In the genomic region with DNA sequence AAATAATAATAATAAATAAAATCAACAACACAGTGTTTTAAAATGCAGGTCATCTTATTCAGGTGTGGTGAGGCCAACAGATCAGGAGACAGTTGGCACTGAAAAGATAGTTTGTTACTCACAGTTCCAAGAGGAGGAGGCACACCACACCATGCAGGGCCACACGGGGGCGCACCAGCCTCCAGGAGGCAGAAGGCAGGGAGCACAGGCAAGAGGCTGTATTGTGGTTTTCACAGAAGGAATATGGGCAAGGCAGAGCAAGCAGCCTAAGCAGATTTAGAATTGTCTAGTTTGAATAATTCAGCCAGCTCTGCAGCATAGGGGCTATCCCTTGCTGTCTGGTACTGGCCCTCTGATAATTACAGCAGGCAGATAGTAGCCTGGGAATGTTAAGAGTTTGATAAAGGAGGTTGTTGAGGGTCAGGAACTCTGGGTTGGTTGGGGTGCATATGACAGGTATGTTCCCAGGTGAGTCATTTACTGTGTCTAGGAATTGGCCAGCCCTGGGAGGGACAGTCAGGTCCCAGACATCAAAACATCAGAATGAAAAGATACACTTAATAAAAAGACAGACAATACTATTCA, we compare ENCODE assay signal across 9 cellular contexts. TPM values are rescaled to one million over a fixed set of nuclear protein-coding genes. Genes with fewer than 3 reads are reported as not detected.
A peak's percentile ranks its signal among the peaks of the same experiment; 100 is the strongest.
DNase-seq lines count a peak whose midpoint lies in the region; ATAC-seq, FAIRE-seq and TF ChIP-seq lines count a peak whose summit lies in the region.
"Had no signal": no experiment of that assay in that cellular context is flagged by ENCODE, and none has a peak within 500 bp of the region (broad histone marks: within the 10 kb centered on the region; RNA-seq: fewer than 3 reads in every experiment).

No MANE protein-coding gene starts in this region.

- peak overlapping the region; percentile 13 for H3K27ac Mint-ChIP-seq in endothelial cell (ENCODE audit: unreplicated experiment)
- H3K27ac Mint-ChIP-seq in CD8-positive, alpha-beta T cell, result no peak overlapping the region

- H2AFZ ChIP-seq in DND-41 (ENCODE audit: low read depth, low read length), result no peak overlapping the region

- CTCF ChIA-PET in CD8-positive, alpha-beta T cell (lab: Charles Lee), result no interaction called here

- H3K79me2 ChIP-seq in DND-41 (ENCODE audit: insufficient read depth, low read length), result no peaks in the 10 kb centered on the region

- H4K20me1 ChIP-seq in DND-41 (ENCODE audit: insufficient read depth, low read length), result no peaks in the 10 kb centered on the region

- H3K4me3 ChIP-seq in DND-41 (ENCODE audit: low read depth in 1 of 2, low read length in 2 of 2) (no peak overlapping the region), SJSA1 (no peak overlapping the region), small intestine (ENCODE audit: low read depth in 1 of 2, low read length in 2 of 2) (no peak overlapping the region)
- H3K4me3 ChIP-seq in CD8-positive, alpha-beta T cell (ENCODE audit: low read depth, low read length), result no peak overlapping the region

- peak; percentile 61 for TF ChIP-seq CTCF in DND-41 (IDR thresholded peaks at IDR 0.05; ENCODE audit: borderline replicate concordance, extremely low read depth, low read length, poor library complexity, severe bottlenecking)
- TF ChIP-seq CTCF in endothelial cell (IDR thresholded peaks at IDR 0.05; ENCODE audit: unreplicated experiment), result no peak
- no peak for TF ChIP-seq CTCF in CD8-positive, alpha-beta T cell (IDR thresholded peaks at IDR 0.05)

- peaks cover 43% of the 10 kb centered on the region for H3K4me1 Mint-ChIP-seq in endothelial cell (ENCODE audit: unreplicated experiment)
- no peaks in the 10 kb centered on the region for H3K4me1 Mint-ChIP-seq in CD8-positive, alpha-beta T cell (ENCODE audit: low read depth)

- FAIRE-seq in small intestine (lab: Jason Lieb, UNC), result no peak

- H3K9me3 ChIP-seq in DND-41 (ENCODE audit: insufficient read depth, low read length, severe bottlenecking), result no peaks in the 10 kb centered on the region
- H3K9me3 ChIP-seq in SJSA1 (replicated peaks), result no peaks in the 10 kb centered on the region
- no peaks in the 10 kb centered on the region for H3K9me3 ChIP-seq in small intestine (ENCODE audit: control insufficient read depth, low read depth)
- H3K9me3 ChIP-seq in CD8-positive, alpha-beta T cell (ENCODE audit: low read length), result no peaks in the 10 kb centered on the region

- H3K36me3 Mint-ChIP-seq in endothelial cell (ENCODE audit: low read depth, unreplicated experiment), result no peaks in the 10 kb centered on the region
- H3K36me3 Mint-ChIP-seq in CD8-positive, alpha-beta T cell, result no peaks in the 10 kb centered on the region

- DNase-seq in DND-41 (peak; percentile 43), HK-2 (ENCODE audit: unreplicated experiment) (peak; percentile 44), SJSA1 (ENCODE audit: low read depth in 1 of 2, low spot score in 2 of 2) (peak; percentile 23 to 56), endothelial cell (ENCODE audit: low spot score) (peak; percentile 48), small intestine (peak; percentile 46)
- DNase-seq in CD8-positive, alpha-beta T cell, result no peak

- 43 to 51% (median 49%) methylated on average over 2 of the region's 2 CpGs for WGBS in small intestine, 3 donors

- no peak overlapping the region for H3K4me3 Mint-ChIP-seq in endothelial cell (ENCODE audit: unreplicated experiment)
- no peak overlapping the region for H3K4me3 Mint-ChIP-seq in CD8-positive, alpha-beta T cell

- H3K27me3 ChIP-seq in DND-41 (ENCODE audit: insufficient read depth, low read length, poor library complexity) (peaks cover 18% of the 10 kb centered on the region), SJSA1 (replicated peaks) (0 out of 2 replicates have a peak, but pooled peaks cover 3% of the 10 kb centered on the region), small intestine (ENCODE audit: control insufficient read depth in 2 of 2, insufficient read depth in 2 of 2, low read length in 2 of 2) (no peaks in the 10 kb centered on the region)
- H3K27me3 ChIP-seq in CD8-positive, alpha-beta T cell (ENCODE audit: insufficient read depth, low read length), result no peaks in the 10 kb centered on the region

- H3K27me3 Mint-ChIP-seq in endothelial cell (ENCODE audit: unreplicated experiment), result no peaks in the 10 kb centered on the region
- peaks cover 11% of the 10 kb centered on the region for H3K27me3 Mint-ChIP-seq in CD8-positive, alpha-beta T cell (ENCODE audit: low read depth)

- peak; percentile 64; the same call in 2 of the 3 replicates for ATAC-seq in DND-41 (ENCODE audit: insufficient read depth, low read depth)
- ATAC-seq in GM18873 (IDR thresholded peaks at IDR 0.05; ENCODE audit: low FRiP score, unreplicated experiment), result no peak
- ATAC-seq in GM19397 (IDR thresholded peaks at IDR 0.05; ENCODE audit: unreplicated experiment), result no peak
- no peak for ATAC-seq in CD8-positive, alpha-beta T cell

- intact Hi-C loops in CD8-positive, alpha-beta T cell (cut with DNase I, micrococcal nuclease), result no loop called here

- H3K4me1 ChIP-seq in DND-41 (ENCODE audit: insufficient read depth, low read length), result no peaks in the 10 kb centered on the region
- H3K4me1 ChIP-seq in SJSA1 (replicated peaks), result no peaks in the 10 kb centered on the region
- no peaks in the 10 kb centered on the region for H3K4me1 ChIP-seq in small intestine (ENCODE audit: control insufficient read depth in 2 of 2, insufficient read depth in 1 of 2, low read depth in 1 of 2, low read length in 1 of 2)
- H3K4me1 ChIP-seq in CD8-positive, alpha-beta T cell (ENCODE audit: insufficient read depth, low read length), result no peaks in the 10 kb centered on the region

- no peak overlapping the region for H3K9ac ChIP-seq in DND-41 (ENCODE audit: low read depth, low read length)

- H3K36me3 ChIP-seq in DND-41 (ENCODE audit: insufficient read depth, low read length) (no peaks in the 10 kb centered on the region), SJSA1 (no peaks in the 10 kb centered on the region), small intestine (ENCODE audit: control insufficient read depth in 2 of 2, insufficient read depth in 2 of 2, low read length in 2 of 2) (no peaks in the 10 kb centered on the region)
- no peaks in the 10 kb centered on the region for H3K36me3 ChIP-seq in CD8-positive, alpha-beta T cell (ENCODE audit: insufficient read depth, low read length)

- H3K27ac ChIP-seq in DND-41 (ENCODE audit: low read length), result no peak overlapping the region
- H3K27ac ChIP-seq in SJSA1, result no peak overlapping the region
- H3K27ac ChIP-seq in small intestine (ENCODE audit: low read depth in 1 of 2, low read length in 1 of 2), result no peak overlapping the region
- no peak overlapping the region for H3K27ac ChIP-seq in CD8-positive, alpha-beta T cell (ENCODE audit: low read depth, low read length)

- POLR2A ChIA-PET in CD8-positive, alpha-beta T cell (lab: Charles Lee), result no interaction called here

- H3K9me3 Mint-ChIP-seq in endothelial cell (ENCODE audit: unreplicated experiment), result no peaks in the 10 kb centered on the region
- no peaks in the 10 kb centered on the region for H3K9me3 Mint-ChIP-seq in CD8-positive, alpha-beta T cell

- no peak overlapping the region for H3K4me2 ChIP-seq in DND-41 (ENCODE audit: insufficient read depth, low read length)

RNA-seq across cellular contexts. Expression of a gene that starts 31.3 kb away (rescaled TPM):
- total RNA-seq in SJSA1 (2014; rRNA removed; shearing (Covaris generic)), result 0.03 TPM in 1 of 2 replicates, not detected in the other
- total RNA-seq in endothelial cell (ENCODE audit: unreplicated experiment), result 0.08 TPM
- polyA plus RNA-seq in small intestine, result under 1 TPM in 1 of 3 donors, not detected in 2; 0.07 TPM
- not detected for total RNA-seq in CD8-positive, alpha-beta T cell
- total RNA-seq: T-helper 1 cell treated with Interleukin-12 subunit alpha and Interleukin-12 subunit beta and Interleukin-4 antibody, amounts not matched to agents 30 ng/mL and 1 ng/mL, for 36 hours had no signal

Comparison
In these comparisons a context has a peak if more than half of its experiments do, and no peak if none do; other contexts are left out.
1. DNase-seq: peak in DND-41 (single experiment), HK-2 (single experiment), SJSA1 (2 of 2), endothelial cell (single experiment) and small intestine (single experiment); none in CD8-positive, alpha-beta T cell (0 of 7).